ENCODE assay signal across 10 cellular contexts in genomic region chr12:46470039-46470627, GRCh38.
A peak's percentile ranks its signal among the peaks of the same experiment; 100 is the strongest.
DNase-seq lines count a peak whose midpoint lies in the region; ATAC-seq lines count a peak whose summit lies in the region.
"Had no signal": no experiment of that assay in that cellular context is flagged by ENCODE, and none has a peak within 500 bp of the region (broad histone marks: within the 10 kb centered on the region; RNA-seq: fewer than 3 reads in every experiment).

No MANE protein-coding gene starts in this region.

- ATAC-seq in GM19452 (IDR thresholded peaks at IDR 0.05; ENCODE audit: unreplicated experiment) (peak; percentile 55), HG02588 (IDR thresholded peaks at IDR 0.05; ENCODE audit: unreplicated experiment) (no peak)
- ATAC-seq: left ventricle myocardium superior had no signal

- no peaks in the 10 kb centered on the region for H3K9me3 Mint-ChIP-seq in dendritic cell treated with granulocyte-macrophage colony-stimulating factor and Interleukin-4, amounts not matched to agents 40 ng/mL and 50 ng/mL, for 4 days

- no peak overlapping the region for H3K4me3 Mint-ChIP-seq in dendritic cell treated with granulocyte-macrophage colony-stimulating factor and Interleukin-4, amounts not matched to agents 40 ng/mL and 50 ng/mL, for 4 days

- no peaks in the 10 kb centered on the region for H3K36me3 Mint-ChIP-seq in dendritic cell treated with granulocyte-macrophage colony-stimulating factor and Interleukin-4, amounts not matched to agents 40 ng/mL and 50 ng/mL, for 4 days (ENCODE audit: low read depth)

- DNase-seq in ELR (ENCODE audit: low read depth) (peak; percentile 36), KG1 (lab: John Stamatoyannopoulos, UW) (peak; percentile 31), SKM-1 (lab: John Stamatoyannopoulos, UW; ENCODE audit: unreplicated experiment) (no peak), NCI-H345 (lab: John Stamatoyannopoulos, UW) (no peak), EL (no peak)
- DNase-seq: left ventricle myocardium superior, NCI-H526 had no signal

- peak overlapping the region; percentile 64 for H3K27ac Mint-ChIP-seq in dendritic cell treated with granulocyte-macrophage colony-stimulating factor and Interleukin-4, amounts not matched to agents 40 ng/mL and 50 ng/mL, for 4 days

- peaks cover 35% of the 10 kb centered on the region for H3K4me1 Mint-ChIP-seq in dendritic cell treated with granulocyte-macrophage colony-stimulating factor and Interleukin-4, amounts not matched to agents 40 ng/mL and 50 ng/mL, for 4 days (ENCODE audit: low read depth)

- no peaks in the 10 kb centered on the region for H3K27me3 Mint-ChIP-seq in dendritic cell treated with granulocyte-macrophage colony-stimulating factor and Interleukin-4, amounts not matched to agents 40 ng/mL and 50 ng/mL, for 4 days

- intact Hi-C loops in dendritic cell treated with granulocyte-macrophage colony-stimulating factor and Interleukin-4, amounts not matched to agents 40 ng/mL and 50 ng/mL, for 4 days (cut with micrococcal nuclease) = loop anchor here (5.0 kb wide), 1 partner anchor 83 kb away; no protein-coding TSS in a partner anchor

Comparison
In these comparisons a context has a peak if more than half of its experiments do, and no peak if none do; other contexts are left out.
1. DNase-seq: peak in ELR (single experiment) and KG1 (single experiment); none in SKM-1 (single experiment), NCI-H345 (single experiment) and EL (single experiment).